ENCODE assay signal across 8 cellular contexts in the genomic region with DNA sequence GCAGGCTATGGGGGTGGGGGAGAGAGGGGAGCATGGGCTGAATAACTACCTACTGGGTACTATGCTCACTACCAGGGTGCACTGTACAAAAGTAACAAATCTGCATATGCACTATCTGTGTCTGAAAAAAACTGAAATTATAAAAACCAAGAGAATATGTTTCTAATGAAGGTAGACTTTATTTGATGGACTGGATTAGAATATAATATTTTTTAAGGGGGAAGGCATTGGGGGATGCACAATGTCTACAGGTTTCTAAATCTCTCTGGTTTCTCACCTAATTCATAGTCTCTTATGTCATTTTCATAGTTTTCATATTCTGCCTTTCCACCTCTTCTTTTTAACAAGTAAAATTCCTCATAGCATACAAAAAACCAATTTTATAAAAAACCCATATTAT.
DNase-seq lines count a peak whose midpoint lies in the region; ATAC-seq, FAIRE-seq and TF ChIP-seq lines count a peak whose summit lies in the region.
"Not testable (repeated sequence)": the region's sequence is repeated elsewhere in the genome, so short reads cannot be mapped to it uniquely, and the experiment has no call there.

No MANE protein-coding gene starts in this region.

- H3K36me3 Mint-ChIP-seq in CD8-positive, alpha-beta T cell; T-helper 2 cell treated with Interferon-gamma antibody and Interleukin-4, amounts not matched to agents 5 μg/mL and 100 μg/mL, for 36 hours (ENCODE audit: low read depth); activated naive CD8-positive, alpha-beta T cell treated with anti-CD3 and anti-CD28 coated beads for 36 hours: not testable (repeated sequence)

- intact Hi-C loops in CD8-positive, alpha-beta T cell (cut with DNase I, micrococcal nuclease) = loop anchor here (10.0 kb wide), 1 partner anchor 671 kb away; a partner anchor contains a TSS
- intact Hi-C loops in transverse colon (cut with DNase I; ENCODE audit: low total_unique reads) = not testable (repeated sequence)

- not testable (repeated sequence) for H3K4me1 ChIP-seq in CD8-positive, alpha-beta T cell (ENCODE audit: insufficient read depth, low read length); KMS-11 (ENCODE audit: low read depth, poor library complexity, severe bottlenecking); endocrine pancreas (ENCODE audit: control insufficient read depth, insufficient read depth, low read length); keratinocyte (ENCODE audit: control insufficient read depth, extremely low read depth, insufficient read depth, low read length); neutrophil (ENCODE audit: control insufficient read depth in 1 of 2, insufficient read depth in 1 of 2, low read depth in 1 of 2, low read length in 1 of 2); transverse colon

- peaks cover 10% of the 10 kb centered on the region; the same call in 1 of the 2 replicates for H3K79me2 ChIP-seq in KMS-11 (ENCODE audit: insufficient read depth, low read depth)
- H3K79me2 ChIP-seq in keratinocyte (ENCODE audit: control insufficient read depth, insufficient read depth, low read length) = not testable (repeated sequence)

- H3K4me2 ChIP-seq in KMS-11 (peak overlapping the region; percentile 51), keratinocyte (ENCODE audit: control insufficient read depth, extremely low read depth, insufficient read depth, low read depth, low read length) (peak overlapping the region; percentile 20)

- not testable (repeated sequence) for H3K9me3 ChIP-seq in CD8-positive, alpha-beta T cell (ENCODE audit: low read length); endocrine pancreas (ENCODE audit: control insufficient read depth, low read length); keratinocyte (ENCODE audit: control insufficient read depth, low read depth, low read length); neutrophil; transverse colon

- CTCF ChIA-PET in CD8-positive, alpha-beta T cell (lab: Charles Lee) = not testable (repeated sequence)

- peak overlapping the region; percentile 89 for H3K27ac Mint-ChIP-seq in CD8-positive, alpha-beta T cell
- H3K27ac Mint-ChIP-seq in T-helper 2 cell treated with Interferon-gamma antibody and Interleukin-4, amounts not matched to agents 5 μg/mL and 100 μg/mL, for 36 hours = peak overlapping the region; percentile 89
- H3K27ac Mint-ChIP-seq in activated naive CD8-positive, alpha-beta T cell treated with anti-CD3 and anti-CD28 coated beads for 36 hours = peak overlapping the region; percentile 86

- H2AFZ ChIP-seq in KMS-11 (ENCODE audit: low read depth); keratinocyte (ENCODE audit: control insufficient read depth, low read length): not testable (repeated sequence)

- not testable (repeated sequence) for H3K9me3 Mint-ChIP-seq in CD8-positive, alpha-beta T cell; T-helper 2 cell treated with Interferon-gamma antibody and Interleukin-4, amounts not matched to agents 5 μg/mL and 100 μg/mL, for 36 hours; activated naive CD8-positive, alpha-beta T cell treated with anti-CD3 and anti-CD28 coated beads for 36 hours

- ATAC-seq in CD8-positive, alpha-beta T cell = not testable (repeated sequence)

- not testable (repeated sequence) for H3K4me3 ChIP-seq in CD8-positive, alpha-beta T cell (ENCODE audit: low read depth, low read length); KMS-11 (IDR thresholded peaks at IDR 0.05; ENCODE audit: insufficient read depth, low read depth, low read length); keratinocyte (ENCODE audit: control insufficient read depth in 2 of 3, extremely low read depth in 1 of 3, insufficient read depth in 2 of 3, low read depth in 1 of 3, low read length in 3 of 3)
- H3K4me3 ChIP-seq in endocrine pancreas (ENCODE audit: control insufficient read depth, insufficient read depth, low read length) (peak overlapping the region; percentile 52), neutrophil (ENCODE audit: low read depth in 1 of 2, low read length in 1 of 2) (peak overlapping the region; percentile 34 to 57), transverse colon (peak overlapping the region in 2 of 4 donors; percentile 52 to 70)

- H3K9ac ChIP-seq in KMS-11 = peak overlapping the region; percentile 37; the same call in 1 of the 2 replicates
- H3K9ac ChIP-seq in endocrine pancreas (ENCODE audit: control insufficient read depth, insufficient read depth, low read length); keratinocyte (ENCODE audit: control insufficient read depth, extremely low read depth, insufficient read depth, low read length): not testable (repeated sequence)

- not testable (repeated sequence) for H3K27ac ChIP-seq in CD8-positive, alpha-beta T cell (ENCODE audit: low read depth, low read length); keratinocyte (ENCODE audit: control insufficient read depth, insufficient read depth, low read length)
- peak overlapping the region; percentile 67 for H3K27ac ChIP-seq in KMS-11
- peak overlapping the region; percentile 83 for H3K27ac ChIP-seq in neutrophil
- H3K27ac ChIP-seq in transverse colon = peak overlapping the region; percentile 88 to 96 (median 92)

- not testable (repeated sequence) for TF ChIP-seq EP300 in transverse colon (IDR thresholded peaks at IDR 0.05; ENCODE audit: low read depth)

- dilution Hi-C loops in keratinocyte (cut with MboI; ENCODE audit: extremely low pct_ligation_motif_present, low sequenced_read_pairs) = not testable (repeated sequence)

- not testable (repeated sequence) for TF ChIP-seq CTCF in CD8-positive, alpha-beta T cell (IDR thresholded peaks at IDR 0.05); KMS-11 (conservative IDR thresholded peaks at IDR 0.05; ENCODE audit: low read depth, low read length); keratinocyte (optimal IDR thresholded peaks at IDR 0.05 in 1 of 3, IDR thresholded peaks at IDR 0.05 in 1 of 3, conservative IDR thresholded peaks at IDR 0.05 in 1 of 3; ENCODE audit: extremely low read depth in 1 of 3, insufficient read depth in 2 of 3, low read length in 3 of 3); neutrophil (IDR thresholded peaks at IDR 0.05); transverse colon (IDR thresholded peaks at IDR 0.05)

- H3K27me3 Mint-ChIP-seq in CD8-positive, alpha-beta T cell (ENCODE audit: low read depth); T-helper 2 cell treated with Interferon-gamma antibody and Interleukin-4, amounts not matched to agents 5 μg/mL and 100 μg/mL, for 36 hours (ENCODE audit: low read depth); activated naive CD8-positive, alpha-beta T cell treated with anti-CD3 and anti-CD28 coated beads for 36 hours: not testable (repeated sequence)

- H3K27me3 ChIP-seq in CD8-positive, alpha-beta T cell (ENCODE audit: insufficient read depth, low read length); KMS-11 (ENCODE audit: insufficient read depth, low read depth); endocrine pancreas (ENCODE audit: control insufficient read depth, insufficient read depth, low read length); keratinocyte (ENCODE audit: control insufficient read depth, extremely low read depth, insufficient read depth, low read length); neutrophil; transverse colon: not testable (repeated sequence)

- H4K20me1 ChIP-seq in KMS-11 (ENCODE audit: insufficient read depth); keratinocyte (ENCODE audit: control insufficient read depth, extremely low read depth, insufficient read depth, low read length): not testable (repeated sequence)

- peak overlapping the region; percentile 82 for H3K4me3 Mint-ChIP-seq in CD8-positive, alpha-beta T cell
- H3K4me3 Mint-ChIP-seq in T-helper 2 cell treated with Interferon-gamma antibody and Interleukin-4, amounts not matched to agents 5 μg/mL and 100 μg/mL, for 36 hours = peak overlapping the region; percentile 85
- peak overlapping the region; percentile 81 for H3K4me3 Mint-ChIP-seq in activated naive CD8-positive, alpha-beta T cell treated with anti-CD3 and anti-CD28 coated beads for 36 hours

- H3K9me1 ChIP-seq in keratinocyte (ENCODE audit: control insufficient read depth, extremely low read depth, insufficient read depth, low read length) = not testable (repeated sequence)

- in situ Hi-C loops in transverse colon (cut with MboI; ENCODE audit: low pct_ligation_motif_present in 1 of 4, low pct_unique_long_range_greater_than_20kb in 1 of 4, low sequenced_read_pairs in 3 of 4) = not testable (repeated sequence)

- not testable (repeated sequence) for TF ChIP-seq POLR2A in transverse colon (IDR thresholded peaks at IDR 0.05)

- H3K4me1 Mint-ChIP-seq in CD8-positive, alpha-beta T cell (ENCODE audit: low read depth) = peaks cover 20% of the 10 kb centered on the region
- peaks cover 11% of the 10 kb centered on the region for H3K4me1 Mint-ChIP-seq in T-helper 2 cell treated with Interferon-gamma antibody and Interleukin-4, amounts not matched to agents 5 μg/mL and 100 μg/mL, for 36 hours (ENCODE audit: low read depth)
- H3K4me1 Mint-ChIP-seq in activated naive CD8-positive, alpha-beta T cell treated with anti-CD3 and anti-CD28 coated beads for 36 hours = not testable (repeated sequence)

- FAIRE-seq in keratinocyte (lab: Jason Lieb, UNC) = not testable (repeated sequence)

- not testable (repeated sequence) for H3K36me3 ChIP-seq in CD8-positive, alpha-beta T cell (ENCODE audit: insufficient read depth, low read length); KMS-11 (ENCODE audit: insufficient read depth); endocrine pancreas (ENCODE audit: control insufficient read depth, insufficient read depth, low read length); keratinocyte (ENCODE audit: control insufficient read depth in 2 of 2, extremely low read depth in 1 of 2, insufficient read depth in 2 of 2, low read length in 2 of 2); neutrophil; transverse colon

- POLR2A ChIA-PET in CD8-positive, alpha-beta T cell (lab: Charles Lee) = not testable (repeated sequence)

- not testable (repeated sequence) for DNase-seq in CD8-positive, alpha-beta T cell; T-helper 2 cell treated with Interferon-gamma antibody and Interleukin-4, amounts not matched to agents 5 μg/mL and 100 μg/mL, for 36 hours (ENCODE audit: low spot score); activated naive CD8-positive, alpha-beta T cell treated with anti-CD3 and anti-CD28 coated beads for 36 hours; keratinocyte (ENCODE audit: low read depth, low spot score); transverse colon
